In genomic region chr9:82404484-82405280, GRCh38 we compare ENCODE assay signal across 18 cellular contexts.
DNase-seq lines count a peak whose midpoint lies in the region; ATAC-seq and TF ChIP-seq lines count a peak whose summit lies in the region.
"Had no signal": no experiment of that assay in that cellular context is flagged by ENCODE, and none has a peak within 500 bp of the region (broad histone marks: within the 10 kb centered on the region; RNA-seq: fewer than 3 reads in every experiment).

No MANE protein-coding gene starts in this region.

- H4K20me1 ChIP-seq in hepatocyte (ENCODE audit: insufficient read depth, poor library complexity, severe bottlenecking) = no peaks in the 10 kb centered on the region

- intact Hi-C loops in Right ventricle myocardium superior (cut with DNase I) = no loop called here

- 40% methylated on average over 4 of the region's 4 CpGs for WGBS in hepatocyte (ENCODE audit: low lambda C conversion rate, missing lambda C conversion rate)

- no peaks in the 10 kb centered on the region for H3K79me2 ChIP-seq in hepatocyte

- no peak for TF ChIP-seq CTCF in cardiac muscle cell (IDR thresholded peaks at IDR 0.05; ENCODE audit: low read depth, low read length)
- TF ChIP-seq CTCF in hepatocyte (IDR thresholded peaks at IDR 0.05; ENCODE audit: poor library complexity) = no peak

- DNase-seq in cardiac muscle cell (ENCODE audit: low read depth in 1 of 2, low spot score in 1 of 2) (peak; percentile 2 to 7), Right ventricle myocardium superior (no peak), amniotic epithelial cell (ENCODE audit: low read depth) (peak; percentile 38), hepatocyte (ENCODE audit: low spot score) (no peak), RPMI8226 (no peak), hepatic stellate cell (ENCODE audit: low spot score) (no peak), RKO (ENCODE audit: low spot score) (no peak)
- no peak for DNase-seq in activated effector memory CD4-positive, alpha-beta T cell treated with anti-CD3 and anti-CD28 coated beads, Interleukin-2, amount 50 U/mL, for 16 hours
- DNase-seq: activated CD4-positive, alpha-beta memory T cell treated with anti-CD3 and anti-CD28 coated beads for 36 hours; activated T-cell treated with anti-CD3 and anti-CD28 coated beads, Interleukin-2, amount 50 U/mL, for 48 hours; DMS153; hippocampal formation; NCI-H446 treated with DMSO at 0.1 percent for 48 hours had no signal

- H3K4me2 ChIP-seq in hepatocyte = peak overlapping the region; percentile 25

- no peak for ATAC-seq in Right ventricle myocardium superior (ENCODE audit: poor library complexity)
- ATAC-seq: activated naive CD4-positive, alpha-beta T cell treated with anti-CD3 and anti-CD28 coated beads, Interleukin-2, amount 50 U/mL, for 72 hours; HepG2; stimulated activated effector memory CD8-positive, alpha-beta T cell treated with anti-CD3 and anti-CD28 coated beads, Interleukin-12 subunit alpha, Interleukin-12 subunit beta, amount 100 ng/mL, for 72 hours had no signal

- H3K4me1 ChIP-seq in cardiac muscle cell (ENCODE audit: low read depth) = peaks cover 18% of the 10 kb centered on the region
- H3K4me1 ChIP-seq in hepatocyte (ENCODE audit: insufficient read depth) = peaks cover 8% of the 10 kb centered on the region
- H3K4me1 ChIP-seq: breast epithelium had no signal

- H3K9me3 ChIP-seq in cardiac muscle cell (ENCODE audit: low read depth) = no peaks in the 10 kb centered on the region
- no peaks in the 10 kb centered on the region for H3K9me3 ChIP-seq in hepatocyte (ENCODE audit: low read depth)
- H3K9me3 ChIP-seq: breast epithelium, esophagus muscularis mucosa had no signal

- no peak overlapping the region for H3K4me3 ChIP-seq in cardiac muscle cell
- no peak overlapping the region for H3K4me3 ChIP-seq in hepatocyte
- H3K4me3 ChIP-seq: breast epithelium, esophagus muscularis mucosa had no signal

- H3K27me3 ChIP-seq in cardiac muscle cell (peaks cover 17% of the 10 kb centered on the region), hepatocyte (no peaks in the 10 kb centered on the region)
- H3K27me3 ChIP-seq: breast epithelium, esophagus muscularis mucosa had no signal

- H3K27ac ChIP-seq in cardiac muscle cell (no peak overlapping the region), hepatocyte (no peak overlapping the region)
- H3K27ac ChIP-seq: breast epithelium, esophagus muscularis mucosa had no signal

- no peaks in the 10 kb centered on the region for H3K9me2 ChIP-seq in hepatocyte (replicated peaks; ENCODE audit: insufficient read depth)

- H3K36me3 ChIP-seq in cardiac muscle cell = no peaks in the 10 kb centered on the region
- H3K36me3 ChIP-seq in hepatocyte (replicated peaks; ENCODE audit: insufficient read depth, low read depth) = no peaks in the 10 kb centered on the region
- H3K36me3 ChIP-seq: breast epithelium, esophagus muscularis mucosa had no signal

- H2AFZ ChIP-seq in hepatocyte = no peak overlapping the region

Comparison
In these comparisons a context has a peak if more than half of its experiments do, and no peak if none do; other contexts are left out.
1. DNase-seq: peak in cardiac muscle cell (2 of 2) and amniotic epithelial cell (single experiment); none in Right ventricle myocardium superior (single experiment), hepatocyte (single experiment), RPMI8226 (single experiment), activated effector memory CD4-positive, alpha-beta T cell treated with anti-CD3 and anti-CD28 coated beads, Interleukin-2, amount 50 U/mL, for 16 hours (single experiment), hepatic stellate cell (single experiment) and RKO (single experiment).